Comparison of ENCODE assay signal across 17 cellular contexts in the genomic region with DNA sequence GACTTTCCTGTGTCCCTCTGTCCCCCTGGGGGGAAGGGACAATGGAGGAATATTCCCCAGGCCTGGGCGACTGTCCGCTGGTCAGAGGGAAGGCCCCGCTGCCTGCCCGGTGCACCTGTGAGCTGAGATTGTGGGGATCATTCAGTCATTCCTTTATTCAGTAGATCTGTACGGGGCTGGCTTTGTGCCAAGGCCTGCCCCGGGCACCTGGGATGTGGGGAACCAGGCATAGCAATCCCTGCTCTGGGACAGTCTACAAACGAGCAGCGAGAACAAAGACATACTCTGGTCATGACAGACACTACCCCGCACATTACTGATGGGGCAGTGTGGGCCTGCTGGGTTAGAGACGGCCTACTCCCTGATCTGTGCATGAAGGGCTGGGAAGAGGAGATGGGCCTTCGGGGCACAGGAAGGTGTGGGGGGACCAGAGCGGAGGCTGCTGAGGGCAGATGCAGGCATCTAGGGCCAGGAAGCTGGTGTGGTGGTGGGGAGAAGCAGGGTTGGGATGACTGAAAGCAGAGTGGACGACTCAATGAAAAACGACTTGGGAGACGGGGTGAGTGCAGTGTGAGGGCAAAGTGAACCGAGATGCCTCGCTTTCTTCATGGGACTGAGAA. TPM values are rescaled to one million over a fixed set of nuclear protein-coding genes. Genes with fewer than 3 reads are reported as not detected.
A peak's percentile ranks its signal among the peaks of the same experiment; 100 is the strongest.
DNase-seq lines count a peak whose midpoint lies in the region; ATAC-seq lines count a peak whose summit lies in the region.
"Had no signal": no experiment of that assay in that cellular context is flagged by ENCODE, and none has a peak within 500 bp of the region (broad histone marks: within the 10 kb centered on the region; RNA-seq: fewer than 3 reads in every experiment).

No MANE protein-coding gene starts in this region.

- H2AFZ ChIP-seq in neuronal stem cell (ENCODE audit: low read length): no peak overlapping the region

- H3K27ac ChIP-seq in HUES48 (ENCODE audit: low read depth, low read length): no peak overlapping the region
- H3K27ac ChIP-seq in duodenal mucosa (ENCODE audit: low read depth, low read length): no peak overlapping the region
- H3K27ac ChIP-seq in neuronal stem cell (replicated peaks; ENCODE audit: low read length): no peak overlapping the region
- H3K27ac ChIP-seq: ascending aorta, lower lobe of right lung, pancreas had no signal

- no peak overlapping the region for H4K91ac ChIP-seq in neuronal stem cell (ENCODE audit: low read depth, low read length, poor library complexity)

- no peak overlapping the region for H2BK5ac ChIP-seq in neuronal stem cell (ENCODE audit: low read length)

- no peaks in the 10 kb centered on the region for H3K79me1 ChIP-seq in neuronal stem cell (ENCODE audit: low read depth, low read length)

- H2BK120ac ChIP-seq in neuronal stem cell (ENCODE audit: low read depth, low read length): no peak overlapping the region

- H3K27me3 Mint-ChIP-seq in activated T-cell treated with anti-CD3 and anti-CD28 coated beads, Interleukin-2, amount 50 U/mL, for 4 hours (ENCODE audit: low read depth): peaks cover 3% of the 10 kb centered on the region
- H3K27me3 Mint-ChIP-seq: activated CD4-positive, alpha-beta T cell treated with anti-CD3 and anti-CD28 coated beads, Interleukin-2, amount 10 ng/mL, durations not matched to agents 7 days and 5 days had no signal

- no CpG with 5 or more reads among the region's 17 CpGs for WGBS in neuronal stem cell (ENCODE audit: extremely low coverage in 2 of 2, insufficient read length in 2 of 2, insufficient replicate concordance in 1 of 2), 2 donors

- H3K36me3 ChIP-seq in HUES48 (ENCODE audit: control insufficient read depth, insufficient read depth, low read length): peaks cover 12% of the 10 kb centered on the region; the same call in 1 of the 2 replicates
- H3K36me3 ChIP-seq in duodenal mucosa (ENCODE audit: control insufficient read depth in 1 of 2, insufficient read depth in 2 of 2, low read length in 2 of 2): peaks cover 24 to 37% of the 10 kb centered on the region in 2 donors
- peaks cover 0 to 42% of the 10 kb centered on the region in 2 donors for H3K36me3 ChIP-seq in neuronal stem cell (replicated peaks in 1 of 2; ENCODE audit: control insufficient read depth in 2 of 2, insufficient read depth in 2 of 2, low read length in 2 of 2)
- H3K36me3 ChIP-seq: lower lobe of right lung, pancreas had no signal

- no peak overlapping the region for H2AK5ac ChIP-seq in neuronal stem cell (ENCODE audit: low read depth, low read length)

- H3K4me3 ChIP-seq in HUES48 (ENCODE audit: low read depth, low read length) (peak overlapping the region; percentile 61; the same call in 1 of the 2 replicates), duodenal mucosa (ENCODE audit: low read depth in 1 of 2, low read length in 2 of 2) (no peak overlapping the region), neuronal stem cell (ENCODE audit: low read length in 2 of 2) (no peak overlapping the region)

- no peak for ATAC-seq in activated T-cell treated with anti-CD3 and anti-CD28 coated beads, Interleukin-2, amount 50 U/mL, for 4 hours
- ATAC-seq in HG03571 (IDR thresholded peaks at IDR 0.05; ENCODE audit: unreplicated experiment): no peak

- no peak overlapping the region for H3K4ac ChIP-seq in neuronal stem cell (ENCODE audit: low read length)

- peak overlapping the region; percentile 47 for H3K4me3 Mint-ChIP-seq in activated T-cell treated with anti-CD3 and anti-CD28 coated beads, Interleukin-2, amount 50 U/mL, for 4 hours
- H3K4me3 Mint-ChIP-seq: activated CD4-positive, alpha-beta T cell treated with anti-CD3 and anti-CD28 coated beads, Interleukin-2, amount 10 ng/mL, durations not matched to agents 7 days and 5 days; activated T-helper 1 cell treated with anti-CD3 and anti-CD28 coated beads, Interleukin-12 subunit alpha, Interleukin-12 subunit beta, Interleukin-2, Interleukin-4 antibody, amounts not matched to agents 30 ng/mL and 10 ng/mL and 1 ng/mL, durations not matched to agents 14 hours and 24 hours and 36 hours had no signal

- H3K27me3 ChIP-seq in HUES48 (ENCODE audit: control insufficient read depth, insufficient read depth, low read length) (no peaks in the 10 kb centered on the region), duodenal mucosa (ENCODE audit: control insufficient read depth in 1 of 2, insufficient read depth in 2 of 2, low read length in 2 of 2) (no peaks in the 10 kb centered on the region), neuronal stem cell (ENCODE audit: control insufficient read depth in 3 of 3, insufficient read depth in 3 of 3, low read depth in 1 of 3, low read length in 3 of 3) (no peaks in the 10 kb centered on the region)
- H3K27me3 ChIP-seq: ascending aorta, dorsolateral prefrontal cortex, pancreas had no signal

- H3K23ac ChIP-seq in neuronal stem cell (ENCODE audit: low read depth, low read length, poor library complexity): peak overlapping the region; percentile 16

- H3K9me3 Mint-ChIP-seq in activated T-cell treated with anti-CD3 and anti-CD28 coated beads, Interleukin-2, amount 50 U/mL, for 4 hours: no peaks in the 10 kb centered on the region
- H3K9me3 Mint-ChIP-seq: activated CD4-positive, alpha-beta T cell treated with anti-CD3 and anti-CD28 coated beads, Interleukin-2, amount 10 ng/mL, durations not matched to agents 7 days and 5 days; activated T-helper 1 cell treated with anti-CD3 and anti-CD28 coated beads, Interleukin-12 subunit alpha, Interleukin-12 subunit beta, Interleukin-2, Interleukin-4 antibody, amounts not matched to agents 30 ng/mL and 10 ng/mL and 1 ng/mL, durations not matched to agents 14 hours and 24 hours and 36 hours had no signal

- H3K9ac ChIP-seq in HUES48 (ENCODE audit: low read depth, low read length): no peak overlapping the region
- H3K9ac ChIP-seq in duodenal mucosa (ENCODE audit: low read depth in 1 of 2, low read length in 2 of 2): peak overlapping the region; percentile 66 to 70
- peak overlapping the region; percentile 24 for H3K9ac ChIP-seq in neuronal stem cell (ENCODE audit: low read depth, low read length, poor library complexity)

- DNase-seq in activated T-cell treated with anti-CD3 and anti-CD28 coated beads, Interleukin-2, amount 50 U/mL, for 4 hours: no peak
- DNase-seq in activated T-cell treated with anti-CD3 and anti-CD28 coated beads for 4 hours: no peak
- DNase-seq in neuronal stem cell (ENCODE audit: low spot score): no peak
- DNase-seq in pons (ENCODE audit: low spot score): no peak
- DNase-seq in COLO829 (ENCODE audit: low spot score): no peak
- DNase-seq: activated CD4-positive, alpha-beta T cell treated with anti-CD3 and anti-CD28 coated beads, Interleukin-2, amount 10 ng/mL, durations not matched to agents 7 days and 5 days; EL; NCI-H446 had no signal

- H2BK12ac ChIP-seq in neuronal stem cell (ENCODE audit: low read length): no peak overlapping the region

- H3K36me3 Mint-ChIP-seq in activated T-cell treated with anti-CD3 and anti-CD28 coated beads, Interleukin-2, amount 50 U/mL, for 4 hours (ENCODE audit: insufficient read depth): no peaks in the 10 kb centered on the region

- H2BK15ac ChIP-seq in neuronal stem cell (ENCODE audit: low read length): no peak overlapping the region

- peak overlapping the region; percentile 46 for H3K18ac ChIP-seq in neuronal stem cell (ENCODE audit: low read length)

- peaks cover 18% of the 10 kb centered on the region for H3K4me1 ChIP-seq in HUES48 (ENCODE audit: control insufficient read depth, insufficient read depth, low read length)
- H3K4me1 ChIP-seq in duodenal mucosa (ENCODE audit: control insufficient read depth in 1 of 2, insufficient read depth in 2 of 2, low read length in 2 of 2): peaks cover 20 to 25% of the 10 kb centered on the region in 2 donors
- H3K4me1 ChIP-seq in neuronal stem cell (ENCODE audit: control insufficient read depth in 2 of 2, insufficient read depth in 1 of 2, low read depth in 1 of 2, low read length in 2 of 2): peaks cover 9 to 12% of the 10 kb centered on the region in 2 donors

- no peaks in the 10 kb centered on the region for H3K9me3 ChIP-seq in HUES48 (ENCODE audit: control insufficient read depth, insufficient read depth, low read length)
- H3K9me3 ChIP-seq in duodenal mucosa (ENCODE audit: control insufficient read depth in 1 of 2, low read length in 2 of 2): no peaks in the 10 kb centered on the region
- H3K9me3 ChIP-seq in neuronal stem cell (replicated peaks in 1 of 2; ENCODE audit: control insufficient read depth in 2 of 2, insufficient read depth in 1 of 2, low read depth in 1 of 2, low read length in 2 of 2): no peaks in the 10 kb centered on the region
- H3K9me3 ChIP-seq: ascending aorta, lower lobe of right lung, pancreas had no signal

- no peak overlapping the region for H4K8ac ChIP-seq in neuronal stem cell (ENCODE audit: low read depth, low read length)

- H3K14ac ChIP-seq in neuronal stem cell (ENCODE audit: low read length): no peak overlapping the region

- peaks cover 5% of the 10 kb centered on the region for H3K4me1 Mint-ChIP-seq in activated T-cell treated with anti-CD3 and anti-CD28 coated beads, Interleukin-2, amount 50 U/mL, for 4 hours (ENCODE audit: low read depth)

- no peak overlapping the region for H3K4me2 ChIP-seq in neuronal stem cell (ENCODE audit: insufficient read depth, low read length, poor library complexity, severe bottlenecking)

RNA-seq across cellular contexts. Expression of a gene that starts 1.8 kb away (rescaled TPM):
- total RNA-seq in activated T-cell treated with anti-CD3 and anti-CD28 coated beads, Interleukin-2, amount 50 U/mL, for 4 hours: under 1 TPM in 1 of 3 donors, not detected in 2; 0.14 TPM
- 0.71 TPM for polyA plus RNA-seq in neuronal stem cell (2013, experiment 1 of 2)
- polyA plus RNA-seq in neuronal stem cell (2013, experiment 2 of 2): 0.60 TPM
- polyA plus RNA-seq: AG04450 had no signal

RNA-seq across cellular contexts. Expression of a gene that starts 23.6 kb away (rescaled TPM):
- total RNA-seq in activated T-cell treated with anti-CD3 and anti-CD28 coated beads, Interleukin-2, amount 50 U/mL, for 4 hours: not detected
- polyA plus RNA-seq in neuronal stem cell (2013, experiment 1 of 2): not detected
- not detected for polyA plus RNA-seq in neuronal stem cell (2013, experiment 2 of 2)
- total RNA-seq: activated CD4-positive, alpha-beta T cell treated with anti-CD3 and anti-CD28 coated beads, Interleukin-2, amount 10 ng/mL, durations not matched to agents 7 days and 5 days; activated T-helper 1 cell treated with anti-CD3 and anti-CD28 coated beads, Interleukin-12 subunit alpha, Interleukin-12 subunit beta, Interleukin-2, Interleukin-4 antibody, amounts not matched to agents 30 ng/mL and 10 ng/mL and 1 ng/mL, durations not matched to agents 14 hours and 24 hours and 36 hours; ascending aorta; lower lobe of right lung had no signal
- polyA plus RNA-seq: AG04450 had no signal

RNA-seq across cellular contexts. Expression of a gene that starts 59.5 kb away (rescaled TPM):
- under 1 TPM; 0.29 to 0.68 (median 0.53) TPM for total RNA-seq in activated T-cell treated with anti-CD3 and anti-CD28 coated beads, Interleukin-2, amount 50 U/mL, for 4 hours
- 7.6 TPM for polyA plus RNA-seq in neuronal stem cell (2013, experiment 1 of 2)
- 8.0 TPM for polyA plus RNA-seq in neuronal stem cell (2013, experiment 2 of 2)
